8 cellular contexts compared by ENCODE assay signal in the genomic region with DNA sequence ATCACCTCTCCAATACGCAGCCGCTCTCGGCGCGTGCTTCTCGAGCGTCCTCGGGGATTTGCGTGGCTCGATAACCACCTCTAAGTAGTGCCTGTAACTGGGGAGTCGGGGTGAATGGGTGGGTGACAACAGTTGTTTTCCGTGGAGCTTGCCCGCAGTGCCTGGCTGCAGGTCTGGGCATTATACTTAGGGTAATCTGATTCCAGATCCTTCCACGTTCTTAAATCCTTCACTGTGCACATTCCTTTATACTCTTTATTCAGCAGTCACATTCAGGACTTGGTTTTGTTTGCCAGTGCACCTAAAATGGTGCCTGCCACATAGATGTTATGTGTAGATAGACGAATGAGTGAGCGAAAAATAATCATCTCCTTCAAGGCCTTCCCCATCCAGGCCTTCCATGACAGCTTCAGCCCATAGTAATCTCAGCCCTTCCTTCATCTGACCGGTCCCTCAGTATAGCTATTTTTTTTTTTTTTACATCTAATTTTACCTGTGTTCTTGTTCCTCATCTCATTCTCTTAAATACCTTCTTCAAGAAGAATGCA. TPM values are rescaled to one million over a fixed set of nuclear protein-coding genes. Genes with fewer than 3 reads are reported as not detected.
DNase-seq lines count a peak whose midpoint lies in the region; ATAC-seq, FAIRE-seq and TF ChIP-seq lines count a peak whose summit lies in the region.

No MANE protein-coding gene starts in this region.

- peak overlapping the region; percentile 63 for H3K14ac ChIP-seq in H9 (ENCODE audit: insufficient read depth, low read length)

- no peak overlapping the region for H4K5ac ChIP-seq in H9 (ENCODE audit: insufficient read length, low read depth, low read length)

- no peak overlapping the region for H2AK5ac ChIP-seq in H9 (ENCODE audit: insufficient read length, low read length)

- peaks cover 7% of the 10 kb centered on the region; the same call in 1 of the 2 replicates for H3K79me2 ChIP-seq in H9 (ENCODE audit: insufficient read depth, low read length)

- CTCF ChIA-PET in activated CD8-positive, alpha-beta T cell treated with anti-CD3 and anti-CD28 coated beads, Interleukin-2, amount 10 ng/mL, durations not matched to agents 7 days and 5 days (lab: Charles Lee) = interaction anchor here (1.0 to 1.5 kb wide), 6 partner anchors 17 to 255 kb away, joined by 3 to 8 read pairs (median 4); a partner anchor contains a TSS

- no peaks in the 10 kb centered on the region; a peak in 1 of 5 replicates for H3K9me3 Mint-ChIP-seq in H9
- H3K9me3 Mint-ChIP-seq in activated CD8-positive, alpha-beta T cell treated with anti-CD3 and anti-CD28 coated beads, Interleukin-2, amount 10 ng/mL, durations not matched to agents 7 days and 5 days (ENCODE audit: insufficient read depth) = no peaks in the 10 kb centered on the region
- H3K9me3 Mint-ChIP-seq in stimulated activated memory B cell treated with anti-CD40 and anti-IgM and Interleukin-4, amounts not matched to agents 10 μg/mL and 1 μg/mL and 100 μg/mL, for 72 hours = no peaks in the 10 kb centered on the region

- H3K27me3 Mint-ChIP-seq in H9 (ENCODE audit: low read depth) = peaks cover 5% of the 10 kb centered on the region
- no peaks in the 10 kb centered on the region for H3K27me3 Mint-ChIP-seq in activated CD8-positive, alpha-beta T cell treated with anti-CD3 and anti-CD28 coated beads, Interleukin-2, amount 10 ng/mL, durations not matched to agents 7 days and 5 days (ENCODE audit: low read depth)
- H3K27me3 Mint-ChIP-seq in stimulated activated memory B cell treated with anti-CD40 and anti-IgM and Interleukin-4, amounts not matched to agents 10 μg/mL and 1 μg/mL and 100 μg/mL, for 72 hours = no peaks in the 10 kb centered on the region

- H3K36me3 ChIP-seq in iPS DF 6.9 (ENCODE audit: control insufficient read depth, insufficient read depth, low read length) = no peaks in the 10 kb centered on the region; the same call in 1 of the 2 replicates

- peak overlapping the region; percentile 95 to 96 for H3K4me3 Mint-ChIP-seq in H9
- H3K4me3 Mint-ChIP-seq in activated CD8-positive, alpha-beta T cell treated with anti-CD3 and anti-CD28 coated beads, Interleukin-2, amount 10 ng/mL, durations not matched to agents 7 days and 5 days = peak overlapping the region; percentile 90
- peak overlapping the region; percentile 97 for H3K4me3 Mint-ChIP-seq in stimulated activated memory B cell treated with anti-CD40 and anti-IgM and Interleukin-4, amounts not matched to agents 10 μg/mL and 1 μg/mL and 100 μg/mL, for 72 hours

- H4K8ac ChIP-seq in H9 (replicated peaks; ENCODE audit: insufficient read length, low read depth, low read length) = no peak overlapping the region

- H3K79me1 ChIP-seq in H9 (ENCODE audit: insufficient read depth, low read depth, low read length, poor library complexity, severe bottlenecking) = no peaks in the 10 kb centered on the region

- no peak overlapping the region for H2BK12ac ChIP-seq in H9 (ENCODE audit: insufficient read length, low read depth, low read length)

- intact Hi-C loops in posterior cingulate gyrus (cut with DNase I) = loop anchor here (1.0 to 5.0 kb wide), 3 partner anchors 55 to 251 kb away; a partner anchor contains a TSS

- ATAC-seq in activated CD8-positive, alpha-beta T cell treated with anti-CD3 and anti-CD28 coated beads, Interleukin-2, amount 10 ng/mL, durations not matched to agents 7 days and 5 days = no peak
- no peak for ATAC-seq in stimulated activated memory B cell treated with anti-CD40 and anti-IgM and Interleukin-4, amounts not matched to agents 10 μg/mL and 1 μg/mL and 100 μg/mL, for 72 hours
- no peak for ATAC-seq in HG02642 (IDR thresholded peaks at IDR 0.05; ENCODE audit: poor library complexity, unreplicated experiment)

- no peak overlapping the region for H2BK20ac ChIP-seq in H9 (ENCODE audit: low read depth, low read length, poor library complexity, severe bottlenecking)

- H3K27ac ChIP-seq in H9 (ENCODE audit: insufficient read length, low read depth, low read length) (no peak overlapping the region), iPS DF 6.9 (ENCODE audit: low read length) (no peak overlapping the region)

- peak overlapping the region; percentile 81 to 99 (median 99) for H3K27ac Mint-ChIP-seq in H9
- H3K27ac Mint-ChIP-seq in activated CD8-positive, alpha-beta T cell treated with anti-CD3 and anti-CD28 coated beads, Interleukin-2, amount 10 ng/mL, durations not matched to agents 7 days and 5 days = peak overlapping the region; percentile 92
- H3K27ac Mint-ChIP-seq in stimulated activated memory B cell treated with anti-CD40 and anti-IgM and Interleukin-4, amounts not matched to agents 10 μg/mL and 1 μg/mL and 100 μg/mL, for 72 hours = peak overlapping the region; percentile 97

- H3K4ac ChIP-seq in H9 (ENCODE audit: low read depth, low read length) = no peak overlapping the region

- no peak overlapping the region for H2BK15ac ChIP-seq in H9 (ENCODE audit: low read depth, low read length)

- in situ Hi-C loops in ACHN (cut with HindIII; ENCODE audit: low pct_ligation_motif_present, low pct_unique_long_range_greater_than_20kb, low sequenced_read_pairs) = no loop called here

- H3K4me3 ChIP-seq in iPS DF 6.9 (ENCODE audit: low read length) = peak overlapping the region; percentile 62; the same call in 1 of the 2 replicates

- peaks cover 6% of the 10 kb centered on the region for H3K23me2 ChIP-seq in H9 (ENCODE audit: insufficient read length, low read depth, low read length, poor library complexity, severe bottlenecking)

- H3K36me3 Mint-ChIP-seq in H9 (ENCODE audit: insufficient read depth in 1 of 3, low read depth in 3 of 3) = peaks cover 11 to 35% (median 22%) of the 10 kb centered on the region in 3 experiments; a peak in 6 of 7 replicates
- peaks cover 41% of the 10 kb centered on the region for H3K36me3 Mint-ChIP-seq in activated CD8-positive, alpha-beta T cell treated with anti-CD3 and anti-CD28 coated beads, Interleukin-2, amount 10 ng/mL, durations not matched to agents 7 days and 5 days (ENCODE audit: low read depth)
- peaks cover 19% of the 10 kb centered on the region for H3K36me3 Mint-ChIP-seq in stimulated activated memory B cell treated with anti-CD40 and anti-IgM and Interleukin-4, amounts not matched to agents 10 μg/mL and 1 μg/mL and 100 μg/mL, for 72 hours

- H3K9me3 ChIP-seq in H9 (ENCODE audit: control insufficient read depth, low read depth, low read length) (no peaks in the 10 kb centered on the region), iPS DF 6.9 (ENCODE audit: control insufficient read depth, insufficient read depth, low read length) (no peaks in the 10 kb centered on the region)

- POLR2A ChIA-PET in activated CD8-positive, alpha-beta T cell treated with anti-CD3 and anti-CD28 coated beads, Interleukin-2, amount 10 ng/mL, durations not matched to agents 7 days and 5 days (lab: Charles Lee) = interaction anchor here (0.7 to 1.9 kb wide), 10 partner anchors 11 to 109 kb away, joined by 3 to 9 read pairs (median 4); a partner anchor contains a TSS

- no peak overlapping the region for H2BK5ac ChIP-seq in H9 (ENCODE audit: insufficient read length, low read length)

- H3T11ph ChIP-seq in H9 (ENCODE audit: low read length) = no peak overlapping the region

- peaks cover 17 to 21% of the 10 kb centered on the region in 2 experiments for H3K4me1 Mint-ChIP-seq in H9
- H3K4me1 Mint-ChIP-seq in activated CD8-positive, alpha-beta T cell treated with anti-CD3 and anti-CD28 coated beads, Interleukin-2, amount 10 ng/mL, durations not matched to agents 7 days and 5 days (ENCODE audit: low read depth) = peaks cover 47% of the 10 kb centered on the region
- H3K4me1 Mint-ChIP-seq in stimulated activated memory B cell treated with anti-CD40 and anti-IgM and Interleukin-4, amounts not matched to agents 10 μg/mL and 1 μg/mL and 100 μg/mL, for 72 hours = peaks cover 52% of the 10 kb centered on the region

- no peak overlapping the region for H2AFZ ChIP-seq in H9 (ENCODE audit: low read length)

- H2BK120ac ChIP-seq in H9 (ENCODE audit: low read depth, low read length, poor library complexity, severe bottlenecking) = no peak overlapping the region

- H4K20me1 ChIP-seq in H9 (ENCODE audit: control insufficient read depth, insufficient read depth, insufficient read length) = peaks cover 3% of the 10 kb centered on the region

- no peaks in the 10 kb centered on the region for H3K4me1 ChIP-seq in H9 (ENCODE audit: insufficient read depth, low read length)
- H3K4me1 ChIP-seq in iPS DF 6.9 (ENCODE audit: control insufficient read depth, insufficient read depth, low read length) = no peaks in the 10 kb centered on the region

- WGBS in H9 (ENCODE audit: extremely low coverage, insufficient read length, low lambda C conversion rate) = no CpG with 5 or more reads among the region's 17 CpGs
- WGBS in iPS DF 6.9 (ENCODE audit: insufficient coverage, insufficient read length) = no CpG with 5 or more reads among the region's 17 CpGs

- H3K27me3 ChIP-seq in H9 (ENCODE audit: insufficient read depth, low read length) = no peaks in the 10 kb centered on the region
- no peaks in the 10 kb centered on the region for H3K27me3 ChIP-seq in iPS DF 6.9 (ENCODE audit: control insufficient read depth, insufficient read depth, low read length)

- no peak overlapping the region for H3K23ac ChIP-seq in H9 (ENCODE audit: insufficient read length, low read depth, low read length)

- H3K18ac ChIP-seq in H9 (ENCODE audit: insufficient read length, low read depth, low read length) = no peak overlapping the region

- H4K91ac ChIP-seq in H9 (ENCODE audit: insufficient read length, low read depth, low read length) = no peak overlapping the region

- peak overlapping the region; percentile 74 for H3K9ac ChIP-seq in H9 (ENCODE audit: extremely low read depth, insufficient read length, low read length)

- DNase-seq in ACHN (peak; percentile 8), H9 (no peak), iPS DF 6.9 (ENCODE audit: low read depth, low spot score) (no peak), frontal cortex (ENCODE audit: low spot score in 2 of 2) (no peak), posterior cingulate gyrus (no peak)
- DNase-seq in activated CD8-positive, alpha-beta T cell treated with anti-CD3 and anti-CD28 coated beads, Interleukin-2, amount 10 ng/mL, durations not matched to agents 7 days and 5 days = no peak

- TF ChIP-seq CTCF in H9 (conservative IDR thresholded peaks at IDR 0.05) = no peak

- peak overlapping the region; percentile 57 for H3K4me2 ChIP-seq in H9 (ENCODE audit: insufficient read depth, insufficient read length, low read length)

- no peak for FAIRE-seq in frontal cortex (lab: Jason Lieb, UNC)

- H3K56ac ChIP-seq in H9 (ENCODE audit: insufficient read length, low read depth, low read length) = no peak overlapping the region

RNA-seq across cellular contexts. Expression of a gene that starts 0.6 kb away (rescaled TPM):
- total RNA-seq in H9 (2021) (99.3 and 103 TPM in 2 replicates), frontal cortex (14.7 TPM)
- 10 to 100 TPM; 76.9 to 78.7 TPM for total RNA-seq in activated CD8-positive, alpha-beta T cell treated with anti-CD3 and anti-CD28 coated beads, Interleukin-2, amount 10 ng/mL, durations not matched to agents 7 days and 5 days

RNA-seq across cellular contexts. Expression of a gene that starts 54.5 kb away (rescaled TPM):
- total RNA-seq in H9 (2021) = 281 and 301 TPM in 2 replicates
- 100 to 1,000 TPM; 219 to 235 TPM for total RNA-seq in activated CD8-positive, alpha-beta T cell treated with anti-CD3 and anti-CD28 coated beads, Interleukin-2, amount 10 ng/mL, durations not matched to agents 7 days and 5 days
- 297 TPM for total RNA-seq in frontal cortex
